33 cellular contexts compared by ENCODE assay signal in the genomic region with DNA sequence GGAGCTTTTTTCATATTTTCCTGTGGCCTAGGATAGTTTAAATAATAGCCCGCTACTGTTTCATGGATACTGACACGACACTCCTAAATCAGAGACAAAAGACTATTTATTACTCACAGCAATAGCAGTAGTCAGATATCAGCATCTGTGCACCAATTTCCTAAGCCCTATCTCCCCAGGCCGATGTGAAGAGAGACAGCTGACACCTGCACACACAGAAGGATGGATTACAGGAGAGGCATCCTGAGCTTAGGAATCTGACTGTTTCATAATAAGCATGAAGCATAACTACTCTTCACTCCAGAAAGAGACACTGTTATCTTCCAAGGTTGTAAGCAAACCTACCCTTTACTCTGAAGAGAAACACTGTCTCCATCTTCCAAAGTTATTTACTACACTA.
"Had no signal": no experiment of that assay in that cellular context is flagged by ENCODE, and none has a peak within 500 bp of the region (broad histone marks: within the 10 kb centered on the region; RNA-seq: fewer than 3 reads in every experiment).

No MANE protein-coding gene starts in this region.

- H3K27me3 Mint-ChIP-seq: activated naive CD4-positive, alpha-beta T cell treated with anti-CD3 and anti-CD28 coated beads, Interleukin-2, amount 10 ng/mL, durations not matched to agents 7 days and 5 days; activated naive CD8-positive, alpha-beta T cell had no signal

- H3K27ac Mint-ChIP-seq: activated CD4-positive, alpha-beta memory T cell treated with anti-CD3 and anti-CD28 coated beads, Interleukin-2, amount 10 ng/mL, durations not matched to agents 7 days and 5 days; activated CD8-positive, alpha-beta memory T cell treated with anti-CD3 and anti-CD28 coated beads, Interleukin-2, amount 10 ng/mL, durations not matched to agents 7 days and 5 days; activated naive CD4-positive, alpha-beta T cell treated with anti-CD3 and anti-CD28 coated beads, Interleukin-2, amount 10 ng/mL, durations not matched to agents 7 days and 5 days; activated naive CD8-positive, alpha-beta T cell; T-helper 1 cell treated with Interleukin-12 subunit alpha and Interleukin-12 subunit beta and Interleukin-4 antibody, amounts not matched to agents 30 μg/mL and 1 μg/mL, for 36 hours; T-helper 2 cell treated with Interferon-gamma antibody and Interleukin-4, amounts not matched to agents 5 μg/mL and 100 μg/mL, for 36 hours had no signal

- H3K36me3 Mint-ChIP-seq: activated naive CD4-positive, alpha-beta T cell treated with anti-CD3 and anti-CD28 coated beads, Interleukin-2, amount 10 ng/mL, durations not matched to agents 7 days and 5 days; activated naive CD8-positive, alpha-beta T cell had no signal

- H3K4me2 ChIP-seq: SK-N-SH had no signal

- H3K4me1 Mint-ChIP-seq: activated naive CD4-positive, alpha-beta T cell treated with anti-CD3 and anti-CD28 coated beads, Interleukin-2, amount 10 ng/mL, durations not matched to agents 7 days and 5 days had no signal

- H3K36me3 ChIP-seq: brain microvascular endothelial cell, MG63, SJSA1 had no signal

- H3K4me3 Mint-ChIP-seq: activated CD4-positive, alpha-beta memory T cell treated with anti-CD3 and anti-CD28 coated beads, Interleukin-2, amount 10 ng/mL, durations not matched to agents 7 days and 5 days; activated CD8-positive, alpha-beta memory T cell treated with anti-CD3 and anti-CD28 coated beads, Interleukin-2, amount 10 ng/mL, durations not matched to agents 7 days and 5 days; activated naive CD4-positive, alpha-beta T cell treated with anti-CD3 and anti-CD28 coated beads, Interleukin-2, amount 10 ng/mL, durations not matched to agents 7 days and 5 days; activated naive CD8-positive, alpha-beta T cell; T-helper 1 cell treated with Interleukin-12 subunit alpha and Interleukin-12 subunit beta and Interleukin-4 antibody, amounts not matched to agents 30 μg/mL and 1 μg/mL, for 36 hours; T-helper 2 cell treated with Interferon-gamma antibody and Interleukin-4, amounts not matched to agents 5 μg/mL and 100 μg/mL, for 36 hours had no signal

- DNase-seq: activated CD4-positive, alpha-beta memory T cell treated with anti-CD3 and anti-CD28 coated beads, Interleukin-2, amount 10 ng/mL, durations not matched to agents 7 days and 5 days; activated CD4-positive, alpha-beta T cell treated with anti-CD3 and anti-CD28 coated beads for 1 hour; activated CD4-positive, alpha-beta T cell treated with anti-CD3 and anti-CD28 coated beads for 48 hours; activated CD4-positive, CD25-positive, alpha-beta regulatory T cell; activated CD8-positive, alpha-beta memory T cell treated with anti-CD3 and anti-CD28 coated beads for 24 hours; activated CD8-positive, alpha-beta memory T cell treated with anti-CD3 and anti-CD28 coated beads, Interleukin-2, amount 10 ng/mL, durations not matched to agents 7 days and 5 days; activated CD8-positive, alpha-beta memory T cell treated with anti-CD3 and anti-CD28 coated beads, Interleukin-2, amount 50 U/mL, for 48 hours; activated effector memory CD4-positive, alpha-beta T cell treated with Interleukin-2 at 50 U/mL for 16 hours; activated naive CD4-positive, alpha-beta T cell treated with anti-CD3 and anti-CD28 coated beads, Interleukin-2, amount 10 ng/mL, durations not matched to agents 7 days and 5 days; activated T-cell treated with anti-CD3 and anti-CD28 coated beads, Interleukin-2, amount 50 U/mL, for 48 hours; amniotic stem cell; aorta; brain microvascular endothelial cell; central memory CD4-positive, alpha-beta T cell; Kasumi-1; MG63; NCI-H1048; NCI-H1105 treated with DMSO at 0.1 percent for 48 hours; NCI-H1436; NCI-H1694; NCI-H1930; NCI-H2081 treated with DMSO at 0.1 percent for 48 hours; NCI-H510A; NCI-H526 treated with DMSO at 0.1 percent for 48 hours; NCI-H774; RPMI8226; SHP77 treated with DMSO at 0.1 percent for 48 hours; SK-N-SH had no signal

- ATAC-seq: activated CD8-positive, alpha-beta memory T cell treated with anti-CD3 and anti-CD28 coated beads, Interleukin-2, amount 10 ng/mL, durations not matched to agents 7 days and 5 days; Panc1 had no signal

- H3K27me3 ChIP-seq: brain microvascular endothelial cell, MG63, SJSA1 had no signal

- H3K9me3 Mint-ChIP-seq: activated naive CD4-positive, alpha-beta T cell treated with anti-CD3 and anti-CD28 coated beads, Interleukin-2, amount 10 ng/mL, durations not matched to agents 7 days and 5 days; T-helper 1 cell treated with Interleukin-12 subunit alpha and Interleukin-12 subunit beta and Interleukin-4 antibody, amounts not matched to agents 30 μg/mL and 1 μg/mL, for 36 hours; T-helper 2 cell treated with Interferon-gamma antibody and Interleukin-4, amounts not matched to agents 5 μg/mL and 100 μg/mL, for 36 hours had no signal

- H3K27ac ChIP-seq: brain microvascular endothelial cell, SJSA1 had no signal

- H3K4me3 ChIP-seq: MG63, SJSA1 had no signal

- H3K9me2 ChIP-seq: SK-N-SH had no signal
